In genomic region chr5:148909766-148910165, GRCh38 we compare ENCODE assay signal across 1 cellular context.
TF ChIP-seq lines count a peak whose summit lies in the region.

No MANE protein-coding gene starts in this region.

TF ChIP-seq in HCT116, 20 proteins besides CTCF, POLR2A, EP300 and RAD21 (continued from another document):
- TF ChIP-seq YY1 (IDR thresholded peaks at IDR 0.05; ENCODE audit: extremely low read depth, insufficient replicate concordance, low read depth, low read length) (no peak), ZNF274 (IDR thresholded peaks at IDR 0.05; ENCODE audit: low read depth, low read length) (no peak), ZBTB33 (IDR thresholded peaks at IDR 0.05; ENCODE audit: extremely low read depth, insufficient replicate concordance, low read length) (no peak), SRF (IDR thresholded peaks at IDR 0.05; ENCODE audit: low read depth) (no peak), EZH2phosphoT487 (IDR thresholded peaks at IDR 0.05; ENCODE audit: borderline replicate concordance) (no peak), SP1 (IDR thresholded peaks at IDR 0.05; ENCODE audit: low read depth) (no peak), REST (IDR thresholded peaks at IDR 0.05; ENCODE audit: low read depth) (no peak), POLR2AphosphoS5 (IDR thresholded peaks at IDR 0.05; ENCODE audit: low read depth, low read length) (no peak), TCF7L2 (IDR thresholded peaks at IDR 0.05; ENCODE audit: borderline replicate concordance, extremely low read depth, insufficient read depth, insufficient read length) (no peak)
